Comparison of ENCODE assay signal across 8 cellular contexts in genomic region chr4:182478475-182478874, GRCh38.
A peak's percentile ranks its signal among the peaks of the same experiment; 100 is the strongest.
DNase-seq lines count a peak whose midpoint lies in the region; ATAC-seq, FAIRE-seq and TF ChIP-seq lines count a peak whose summit lies in the region.

No MANE protein-coding gene starts in this region.

- no peak overlapping the region for H2BK20ac ChIP-seq in H1 (ENCODE audit: low read length)

- H4K20me1 ChIP-seq in OCI-LY3 (ENCODE audit: insufficient read depth, low read length) (no peaks in the 10 kb centered on the region), H1 (replicated peaks in 1 of 2; ENCODE audit: control insufficient read depth in 1 of 2, insufficient read depth in 2 of 2, low read length in 2 of 2) (peaks cover 0 to 2% of the 10 kb centered on the region in 2 experiments), osteoblast (ENCODE audit: insufficient read depth, low read length) (no peaks in the 10 kb centered on the region)

- WGBS in H1 (ENCODE audit: extremely low coverage in 1 of 2, insufficient coverage in 1 of 2, insufficient read length in 1 of 2, insufficient replicate concordance in 2 of 2, low coverage in 1 of 2, low lambda C conversion rate in 2 of 2, missing lambda C conversion rate in 1 of 2), 2 experiments: 43% methylated on average over 1 of the region's 1 CpG; no CpG with 5 or more reads in 1 of the 2 experiments

- H3K36me3 ChIP-seq in OCI-LY3 (replicated peaks; ENCODE audit: low read depth, low read length) (no peaks in the 10 kb centered on the region), H1 (ENCODE audit: control insufficient read depth in 2 of 4, insufficient read depth in 4 of 4, low read length in 3 of 4) (no peaks in the 10 kb centered on the region; a peak in 1 of 8 replicates), osteoblast (ENCODE audit: insufficient read depth, low read length) (no peaks in the 10 kb centered on the region), mucosa of descending colon (ENCODE audit: low read depth) (no peaks in the 10 kb centered on the region)

- TF ChIP-seq EP300 in H1 (IDR thresholded peaks at IDR 0.05; ENCODE audit: borderline replicate concordance in 1 of 2, low read depth in 2 of 2, low read length in 2 of 2): no peak

- H2BK5ac ChIP-seq in H1 (ENCODE audit: low read depth, low read length): no peak overlapping the region

- POLR2A ChIA-PET in H1 (lab: Charles Lee; ENCODE audit: partially characterized antibody): no interaction called here

- TF ChIP-seq RAD21 in H1 (IDR thresholded peaks at IDR 0.05 in 1 of 2, conservative IDR thresholded peaks at IDR 0.05 in 1 of 2; ENCODE audit: low read depth in 2 of 2, low read length in 2 of 2): peak; percentile 23 to 41; a peak in 3 of 4 replicates

- no peak overlapping the region for H2BK120ac ChIP-seq in H1 (replicated peaks; ENCODE audit: low read depth, low read length)

- no peak overlapping the region for H3K4ac ChIP-seq in H1 (replicated peaks; ENCODE audit: insufficient read length, low read depth, low read length)

- H4K5ac ChIP-seq in H1 (ENCODE audit: insufficient read length, low read depth, low read length): no peak overlapping the region

- no peak overlapping the region for H2BK12ac ChIP-seq in H1 (ENCODE audit: low read depth, low read length)

- peak; percentile 72 for ATAC-seq in GM19372 (IDR thresholded peaks at IDR 0.05; ENCODE audit: low read depth, unreplicated experiment)
- ATAC-seq in mucosa of descending colon: no peak

- H2AFZ ChIP-seq in OCI-LY3 (ENCODE audit: low read depth, low read length): no peak overlapping the region
- no peak overlapping the region for H2AFZ ChIP-seq in H1 (ENCODE audit: low read length)
- no peak overlapping the region for H2AFZ ChIP-seq in osteoblast (ENCODE audit: low read length)

- H3K27me3 ChIP-seq in OCI-LY3 (ENCODE audit: low read depth, low read length) (no peaks in the 10 kb centered on the region), H1 (replicated peaks in 1 of 4; ENCODE audit: control insufficient read depth in 3 of 4, extremely low read depth in 1 of 4, insufficient read depth in 3 of 4, low read length in 3 of 4) (no peaks in the 10 kb centered on the region), osteoblast (ENCODE audit: insufficient read depth, low read length) (no peaks in the 10 kb centered on the region)

- no peak overlapping the region for H2BK15ac ChIP-seq in H1 (ENCODE audit: low read length)

- H3K4me1 ChIP-seq in OCI-LY3 (ENCODE audit: low read length) (no peaks in the 10 kb centered on the region), H1 (replicated peaks in 1 of 4; ENCODE audit: control insufficient read depth in 3 of 4, insufficient read depth in 4 of 4, low read length in 3 of 4) (no peaks in the 10 kb centered on the region), osteoblast (ENCODE audit: insufficient read depth, low read length) (no peaks in the 10 kb centered on the region), mucosa of descending colon (ENCODE audit: low read depth) (no peaks in the 10 kb centered on the region)

- no peaks in the 10 kb centered on the region for H3K79me1 ChIP-seq in H1 (ENCODE audit: low read depth, low read length)

- no peak overlapping the region for H3K4me3 ChIP-seq in OCI-LY3 (ENCODE audit: low read length)
- H3K4me3 ChIP-seq in H1 (ENCODE audit: extremely low read depth in 1 of 4, insufficient read depth in 2 of 4, low read depth in 3 of 4, low read length in 4 of 4): no peak overlapping the region
- H3K4me3 ChIP-seq in osteoblast (ENCODE audit: insufficient read depth, low read length): no peak overlapping the region
- no peak overlapping the region for H3K4me3 ChIP-seq in mucosa of descending colon

- peak; percentile 62 for FAIRE-seq in H1 (lab: Jason Lieb, UNC)

- H3K4me2 ChIP-seq in OCI-LY3 (ENCODE audit: low read length) (no peak overlapping the region), H1 (ENCODE audit: insufficient read depth in 1 of 2, low read depth in 2 of 2, low read length in 2 of 2) (no peak overlapping the region), osteoblast (ENCODE audit: insufficient read depth, low read length) (no peak overlapping the region)

- DNase-seq in CD1c-positive myeloid dendritic cell (ENCODE audit: extremely low spot score): peak; percentile 59
- DNase-seq in HS-5 (ENCODE audit: low read depth): peak; percentile 23
- DNase-seq in H1 (ENCODE audit: low read depth in 1 of 2, low spot score in 2 of 2): no peak
- DNase-seq in osteoblast (ENCODE audit: insufficient read length, low spot score, missing footprints): peak; percentile 62
- no peak for DNase-seq in mucosa of descending colon
- no peak for DNase-seq in epidermal melanocyte (ENCODE audit: insufficient read length, low spot score)

- intact Hi-C loops in mucosa of descending colon (cut with DNase I, micrococcal nuclease): loop anchor here (5.0 to 10.0 kb wide), 2 partner anchors 326 to 329 kb away; no protein-coding TSS in a partner anchor

- H4K8ac ChIP-seq in H1 (ENCODE audit: extremely low read depth, insufficient read depth, low read length): no peak overlapping the region

- no peak overlapping the region for H2AK5ac ChIP-seq in H1 (ENCODE audit: low read depth, low read length)

- H3K14ac ChIP-seq in H1 (ENCODE audit: insufficient read length): no peak overlapping the region

- TF ChIP-seq POLR2A in H1 (IDR thresholded peaks at IDR 0.05; ENCODE audit: control extremely low read depth in 1 of 2, low read depth in 2 of 2, low read length in 2 of 2): no peak

- H3K23me2 ChIP-seq in H1 (ENCODE audit: low read depth, low read length): no peaks in the 10 kb centered on the region

- H3K9ac ChIP-seq in OCI-LY3 (ENCODE audit: low read length): no peak overlapping the region
- H3K9ac ChIP-seq in H1 (replicated peaks in 1 of 4; ENCODE audit: extremely low read depth in 1 of 4, low read depth in 3 of 4, low read length in 3 of 4): no peak overlapping the region

- H4K91ac ChIP-seq in H1 (replicated peaks; ENCODE audit: insufficient read length, low read length): no peak overlapping the region

- H3K23ac ChIP-seq in H1 (ENCODE audit: insufficient read length): no peak overlapping the region

- no peak overlapping the region for H3K27ac ChIP-seq in OCI-LY3 (ENCODE audit: low read length)
- no peak overlapping the region for H3K27ac ChIP-seq in H1 (ENCODE audit: low read depth, low read length)
- H3K27ac ChIP-seq in osteoblast (ENCODE audit: low read depth, low read length): no peak overlapping the region

- CTCF ChIA-PET in H1 (lab: Charles Lee; ENCODE audit: partially characterized antibody): interaction anchor here (0.9 kb wide), 1 partner anchor 447 kb away, joined by 3 read pairs; no protein-coding TSS in a partner anchor

- TF ChIP-seq CTCF in OCI-LY3 (IDR thresholded peaks at IDR 0.05; ENCODE audit: low read depth, low read length) (peak; percentile 75), H1 (IDR thresholded peaks at IDR 0.05; ENCODE audit: control extremely low read depth in 1 of 3, insufficient read depth in 1 of 3, low read depth in 1 of 3, low read length in 3 of 3) (peak in 2 of 3 experiments; percentile 24 to 31; a peak in 2 of 4 replicates), osteoblast (IDR thresholded peaks at IDR 0.05; ENCODE audit: extremely low read depth, low read depth, low read length) (peak; percentile 61), mucosa of descending colon (IDR thresholded peaks at IDR 0.05) (no peak)

- no peaks in the 10 kb centered on the region for H3K9me3 ChIP-seq in OCI-LY3 (ENCODE audit: insufficient read depth, low read length)
- H3K9me3 ChIP-seq in H1 (ENCODE audit: insufficient read depth in 2 of 2, low read depth in 1 of 2, low read length in 1 of 2): no peaks in the 10 kb centered on the region
- no peaks in the 10 kb centered on the region for H3K9me3 ChIP-seq in osteoblast (ENCODE audit: low read depth, low read length)
- no peaks in the 10 kb centered on the region for H3K9me3 ChIP-seq in mucosa of descending colon

- H3K79me2 ChIP-seq in OCI-LY3 (ENCODE audit: low read length) (no peaks in the 10 kb centered on the region), H1 (ENCODE audit: control insufficient read depth in 1 of 2, insufficient read depth in 2 of 2, low read length in 2 of 2) (peaks cover 0 to 71% of the 10 kb centered on the region in 2 experiments; a peak in 3 of 4 replicates), osteoblast (ENCODE audit: insufficient read depth, low read length) (no peaks in the 10 kb centered on the region)

- H3K18ac ChIP-seq in H1 (ENCODE audit: extremely low read depth, low read length): no peak overlapping the region

- H3K56ac ChIP-seq in H1 (replicated peaks; ENCODE audit: insufficient read length, low read depth, low read length): no peak overlapping the region

TF ChIP-seq in H1, 55 proteins besides CTCF, POLR2A, EP300 and RAD21 (continues in another document):
- no peak for TF ChIP-seq SUZ12 (IDR thresholded peaks at IDR 0.05; ENCODE audit: low read length)
- no peak for TF ChIP-seq CEBPB (IDR thresholded peaks at IDR 0.05; ENCODE audit: low read depth, low read length)
- no peak for TF ChIP-seq EZH2 (IDR thresholded peaks at IDR 0.05; ENCODE audit: low read depth, low read length, severe bottlenecking)
- no peak for TF ChIP-seq CTBP2 (IDR thresholded peaks at IDR 0.05; ENCODE audit: borderline replicate concordance, insufficient read depth, insufficient read length, low read length)
- TF ChIP-seq YY1 (IDR thresholded peaks at IDR 0.05; ENCODE audit: low read depth, low read length): no peak
- TF ChIP-seq MAFK (IDR thresholded peaks at IDR 0.05; ENCODE audit: low read depth, low read length): no peak
- no peak for TF ChIP-seq POU5F1 (IDR thresholded peaks at IDR 0.05; ENCODE audit: low read depth, low read length)
- no peak for TF ChIP-seq GABPA (IDR thresholded peaks at IDR 0.05; ENCODE audit: borderline replicate concordance, insufficient read depth, low read length)
- TF ChIP-seq, protein P1, sequence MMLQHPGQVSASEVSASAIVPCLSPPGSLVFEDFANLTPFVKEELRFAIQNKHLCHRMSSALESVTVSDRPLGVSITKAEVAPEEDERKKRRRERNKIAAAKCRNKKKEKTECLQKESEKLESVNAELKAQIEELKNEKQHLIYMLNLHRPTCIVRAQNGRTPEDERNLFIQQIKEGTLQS (IDR thresholded peaks at IDR 0.05; ENCODE audit: insufficient read depth, low read depth, low read length): no peak
- no peak for TF ChIP-seq KDM5A (IDR thresholded peaks at IDR 0.05; ENCODE audit: low read length)
- no peak for TF ChIP-seq TCF12 (IDR thresholded peaks at IDR 0.05; ENCODE audit: low read depth, low read length)
- TF ChIP-seq GTF2F1 (IDR thresholded peaks at IDR 0.05; ENCODE audit: borderline replicate concordance, low read depth, low read length): no peak
- TF ChIP-seq SP1 (IDR thresholded peaks at IDR 0.05; ENCODE audit: low read depth, low read length): no peak
- no peak for TF ChIP-seq RFX5 (IDR thresholded peaks at IDR 0.05; ENCODE audit: borderline replicate concordance, low read depth, low read length)

Comparison
In these comparisons a context has a peak if more than half of its experiments do, and no peak if none do; other contexts are left out.
1. DNase-seq: peak in CD1c-positive myeloid dendritic cell (single experiment), HS-5 (single experiment) and osteoblast (single experiment); none in H1 (0 of 2), mucosa of descending colon (0 of 3) and epidermal melanocyte (single experiment).